In the genomic region with DNA sequence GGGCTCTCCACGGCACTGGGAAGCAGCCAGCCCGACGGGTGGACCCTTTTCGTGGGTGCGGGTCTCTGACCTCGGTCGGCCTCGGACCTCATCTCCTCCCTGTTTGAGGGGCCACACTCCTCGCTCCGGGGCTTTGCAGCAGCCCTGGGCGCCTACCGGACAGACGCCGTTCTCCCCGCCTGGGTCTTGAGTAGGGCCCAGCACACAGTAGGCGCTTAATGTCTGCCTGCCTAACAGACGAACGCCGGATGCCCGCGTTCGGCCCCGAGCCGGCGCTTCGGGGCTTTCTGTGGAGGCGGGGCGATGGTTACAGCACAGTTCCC, we compare ENCODE assay signal across 8 cellular contexts. TPM values are rescaled to one million over a fixed set of nuclear protein-coding genes. Genes with fewer than 3 reads are reported as not detected.
DNase-seq lines count a peak whose midpoint lies in the region; ATAC-seq, FAIRE-seq and TF ChIP-seq lines count a peak whose summit lies in the region.

No MANE protein-coding gene starts in this region.

- H3K27ac ChIP-seq in cardiac muscle cell (peak overlapping the region; percentile 78), VCaP (peak overlapping the region; percentile 87), left ventricle myocardium inferior (replicated peaks) (peak overlapping the region; percentile 97), small intestine (ENCODE audit: low read depth in 1 of 2, low read length in 1 of 2) (peak overlapping the region; percentile 88 to 93)

- 0% methylated on average over 27 to 28 of the region's 28 CpGs for WGBS in small intestine, 3 donors

- DNase-seq in cardiac muscle cell (ENCODE audit: low read depth in 1 of 2, low spot score in 1 of 2) = no peak
- DNase-seq in Right ventricle myocardium inferior (ENCODE audit: missing footprints) = no peak
- DNase-seq in left ventricle myocardium inferior = peak; percentile 18
- no peak for DNase-seq in small intestine
- DNase-seq in NCI-H146 treated with DMSO at 0.1 percent for 48 hours (lab: John Stamatoyannopoulos, UW; ENCODE audit: unreplicated experiment) = no peak
- DNase-seq in 8988T = no peak

- H3K36me3 ChIP-seq in cardiac muscle cell = no peaks in the 10 kb centered on the region
- H3K36me3 ChIP-seq in left ventricle myocardium inferior = no peaks in the 10 kb centered on the region
- no peaks in the 10 kb centered on the region for H3K36me3 ChIP-seq in small intestine (ENCODE audit: control insufficient read depth in 2 of 2, insufficient read depth in 2 of 2, low read length in 2 of 2)

- H3K27me3 ChIP-seq in cardiac muscle cell (no peaks in the 10 kb centered on the region), left ventricle myocardium inferior (ENCODE audit: low read depth) (no peaks in the 10 kb centered on the region), small intestine (ENCODE audit: control insufficient read depth in 2 of 2, insufficient read depth in 2 of 2, low read length in 2 of 2) (no peaks in the 10 kb centered on the region)

- peaks cover 7% of the 10 kb centered on the region for H3K4me1 ChIP-seq in cardiac muscle cell (ENCODE audit: low read depth)
- peaks cover 44% of the 10 kb centered on the region for H3K4me1 ChIP-seq in left ventricle myocardium inferior
- peaks cover 0 to 7% of the 10 kb centered on the region in 2 donors for H3K4me1 ChIP-seq in small intestine (ENCODE audit: control insufficient read depth in 2 of 2, insufficient read depth in 1 of 2, low read depth in 1 of 2, low read length in 1 of 2)

- H3K9me3 ChIP-seq in cardiac muscle cell (ENCODE audit: low read depth) (no peaks in the 10 kb centered on the region), left ventricle myocardium inferior (replicated peaks) (no peaks in the 10 kb centered on the region), small intestine (ENCODE audit: control insufficient read depth, low read depth) (no peaks in the 10 kb centered on the region)

- TF ChIP-seq CTCF in cardiac muscle cell (IDR thresholded peaks at IDR 0.05; ENCODE audit: low read depth, low read length) (no peak), VCaP (conservative IDR thresholded peaks at IDR 0.05) (no peak), left ventricle myocardium inferior (IDR thresholded peaks at IDR 0.05; ENCODE audit: borderline replicate concordance) (no peak)

- intact Hi-C loops in Right ventricle myocardium inferior (cut with DNase I) (loop anchor here (5.0 to 10.0 kb wide), 3 partner anchors 117 to 445 kb away; a partner anchor contains a TSS), left ventricle myocardium inferior (cut with micrococcal nuclease) (loop anchor here (10.0 kb wide), 1 partner anchor 115 kb away; no protein-coding TSS in a partner anchor)

- ATAC-seq in Right ventricle myocardium inferior (no peak), GM18519 (IDR thresholded peaks at IDR 0.05; ENCODE audit: low FRiP score, unreplicated experiment) (no peak)

- no peak for FAIRE-seq in small intestine (lab: Jason Lieb, UNC)

- H3K4me3 ChIP-seq in cardiac muscle cell = peak overlapping the region; percentile 63
- peak overlapping the region; percentile 98 for H3K4me3 ChIP-seq in left ventricle myocardium inferior
- peak overlapping the region; percentile 69 to 81 for H3K4me3 ChIP-seq in small intestine (ENCODE audit: low read depth in 1 of 2, low read length in 2 of 2)

RNA-seq across cellular contexts. Expression of a gene that starts 0.8 kb away (rescaled TPM):
- 83.5 and 99.5 TPM in 2 replicates for total RNA-seq in cardiac muscle cell
- polyA plus RNA-seq in cardiac muscle cell = 81.5 and 84.0 TPM in 2 replicates
- 58.0 TPM for total RNA-seq in Right ventricle myocardium inferior
- total RNA-seq in left ventricle myocardium inferior = 36.0 TPM
- 10 to 100 TPM; 37.3 to 54.6 (median 47.3) TPM for polyA plus RNA-seq in small intestine

RNA-seq across cellular contexts. Expression of a gene that starts 31.8 kb away (rescaled TPM):
- total RNA-seq in cardiac muscle cell = 1.1 and 1.6 TPM in 2 replicates
- 0.73 and 1.3 TPM in 2 replicates for polyA plus RNA-seq in cardiac muscle cell
- total RNA-seq in Right ventricle myocardium inferior = 7.7 TPM
- 1.9 TPM for total RNA-seq in left ventricle myocardium inferior
- polyA plus RNA-seq in small intestine = 1 to 10 TPM; 2.8 to 7.4 (median 3.2) TPM

RNA-seq across cellular contexts. Expression of a gene that starts 51.5 kb away (rescaled TPM):
- total RNA-seq in cardiac muscle cell (0.06 and 0.07 TPM in 2 replicates), Right ventricle myocardium inferior (0.43 TPM), left ventricle myocardium inferior (0.27 TPM)
- polyA plus RNA-seq in cardiac muscle cell (not detected in 2 replicates), small intestine (1 to 10 TPM in 1 of 3 donors, under 1 TPM in 2; 0.76 to 1.4 (median 0.89) TPM)
